8 cellular contexts compared by ENCODE assay signal in genomic region chr9:137168907-137169763, GRCh38. TPM values are rescaled to one million over a fixed set of nuclear protein-coding genes. Genes with fewer than 3 reads are reported as not detected.
DNase-seq lines count a peak whose midpoint lies in the region; ATAC-seq lines count a peak whose summit lies in the region.

No MANE protein-coding gene starts in this region.

- peak; percentile 52 for ATAC-seq in effector memory CD8-positive, alpha-beta T cell (replicated peaks)
- ATAC-seq in natural killer cell treated with Interleukin-12 subunit alpha and Interleukin-12 subunit beta and Interleukin-15 and Interleukin-18, amount 100 ng/mL, for 72 hours, result peak; percentile 30 to 36
- no peak for ATAC-seq in GM18519 (IDR thresholded peaks at IDR 0.05; ENCODE audit: low FRiP score, unreplicated experiment)
- ATAC-seq in GM18873 (IDR thresholded peaks at IDR 0.05; ENCODE audit: low FRiP score, unreplicated experiment), result no peak

- H3K27ac Mint-ChIP-seq in effector memory CD8-positive, alpha-beta T cell, result no peak overlapping the region
- no peak overlapping the region for H3K27ac Mint-ChIP-seq in natural killer cell treated with Interleukin-12 subunit alpha and Interleukin-12 subunit beta and Interleukin-15 and Interleukin-18, amount 100 ng/mL, for 72 hours

- peak overlapping the region; percentile 51 to 67 for H3K4me3 Mint-ChIP-seq in effector memory CD8-positive, alpha-beta T cell
- peak overlapping the region; percentile 44 for H3K4me3 Mint-ChIP-seq in natural killer cell treated with Interleukin-12 subunit alpha and Interleukin-12 subunit beta and Interleukin-15 and Interleukin-18, amount 100 ng/mL, for 72 hours

- peaks cover 23 to 58% of the 10 kb centered on the region in 2 donors for H3K27me3 Mint-ChIP-seq in effector memory CD8-positive, alpha-beta T cell
- peaks cover 7 to 9% of the 10 kb centered on the region in 2 donors for H3K27me3 Mint-ChIP-seq in natural killer cell treated with Interleukin-12 subunit alpha and Interleukin-12 subunit beta and Interleukin-15 and Interleukin-18, amount 100 ng/mL, for 72 hours

- H3K9me3 Mint-ChIP-seq in effector memory CD8-positive, alpha-beta T cell, result no peaks in the 10 kb centered on the region
- no peaks in the 10 kb centered on the region for H3K9me3 Mint-ChIP-seq in natural killer cell treated with Interleukin-12 subunit alpha and Interleukin-12 subunit beta and Interleukin-15 and Interleukin-18, amount 100 ng/mL, for 72 hours

- no peaks in the 10 kb centered on the region for H3K36me3 Mint-ChIP-seq in effector memory CD8-positive, alpha-beta T cell (ENCODE audit: insufficient read depth)
- H3K36me3 Mint-ChIP-seq in natural killer cell treated with Interleukin-12 subunit alpha and Interleukin-12 subunit beta and Interleukin-15 and Interleukin-18, amount 100 ng/mL, for 72 hours, result no peaks in the 10 kb centered on the region

- peak; percentile 42 for DNase-seq in EH (ENCODE audit: low read depth)
- peak; percentile 89 for DNase-seq in HuH-7.5 (ENCODE audit: low spot score)
- peak; percentile 97 for DNase-seq in RKO (ENCODE audit: low spot score)
- DNase-seq in effector memory CD8-positive, alpha-beta T cell, result no peak
- no peak for DNase-seq in natural killer cell treated with Interleukin-12 subunit alpha and Interleukin-12 subunit beta and Interleukin-15 and Interleukin-18, amount 100 ng/mL, for 72 hours (ENCODE audit: low spot score)
- no peak for DNase-seq in mucosa of gallbladder (ENCODE audit: low spot score)

- peaks cover 0 to 7% of the 10 kb centered on the region in 2 donors for H3K4me1 Mint-ChIP-seq in effector memory CD8-positive, alpha-beta T cell (ENCODE audit: low read depth in 2 of 2)
- H3K4me1 Mint-ChIP-seq in natural killer cell treated with Interleukin-12 subunit alpha and Interleukin-12 subunit beta and Interleukin-15 and Interleukin-18, amount 100 ng/mL, for 72 hours (ENCODE audit: low read depth in 2 of 2), result no peaks in the 10 kb centered on the region

RNA-seq across cellular contexts. Expression of gene LRRC26, which starts 0.7 kb away (rescaled TPM):
- total RNA-seq in natural killer cell treated with Interleukin-12 subunit alpha and Interleukin-12 subunit beta and Interleukin-15 and Interleukin-18, amount 100 ng/mL, for 72 hours, result not detected
- total RNA-seq in mucosa of gallbladder, result 0.43 TPM

RNA-seq across cellular contexts. Expression of gene TMEM210, which starts 2.7 kb away (rescaled TPM):
- not detected for total RNA-seq in natural killer cell treated with Interleukin-12 subunit alpha and Interleukin-12 subunit beta and Interleukin-15 and Interleukin-18, amount 100 ng/mL, for 72 hours
- total RNA-seq in mucosa of gallbladder, result not detected

RNA-seq across cellular contexts. Expression of gene ANAPC2, which starts 19.2 kb away (rescaled TPM):
- 10 to 100 TPM; 75.5 to 98.1 TPM for total RNA-seq in natural killer cell treated with Interleukin-12 subunit alpha and Interleukin-12 subunit beta and Interleukin-15 and Interleukin-18, amount 100 ng/mL, for 72 hours
- 64.6 TPM for total RNA-seq in mucosa of gallbladder

RNA-seq across cellular contexts. Expression of gene SSNA1, which starts 19.3 kb away (rescaled TPM):
- total RNA-seq in natural killer cell treated with Interleukin-12 subunit alpha and Interleukin-12 subunit beta and Interleukin-15 and Interleukin-18, amount 100 ng/mL, for 72 hours, result 10 to 100 TPM; 78.3 to 91.4 TPM
- 65.7 TPM for total RNA-seq in mucosa of gallbladder

RNA-seq across cellular contexts. Expression of gene GRIN1, which starts 30.2 kb away (rescaled TPM):
- under 1 TPM in 1 of 2 donors, not detected in 1; 0.11 TPM for total RNA-seq in natural killer cell treated with Interleukin-12 subunit alpha and Interleukin-12 subunit beta and Interleukin-15 and Interleukin-18, amount 100 ng/mL, for 72 hours
- total RNA-seq in mucosa of gallbladder, result 0.83 TPM

Comparison
In these comparisons a context has a peak if more than half of its experiments do, and no peak if none do; other contexts are left out.
1. DNase-seq: peak in EH (single experiment), HuH-7.5 (single experiment) and RKO (single experiment); none in effector memory CD8-positive, alpha-beta T cell (0 of 3), natural killer cell treated with Interleukin-12 subunit alpha and Interleukin-12 subunit beta and Interleukin-15 and Interleukin-18, amount 100 ng/mL, for 72 hours (single experiment) and mucosa of gallbladder (single experiment).
2. ATAC-seq: peak in effector memory CD8-positive, alpha-beta T cell (single experiment) and natural killer cell treated with Interleukin-12 subunit alpha and Interleukin-12 subunit beta and Interleukin-15 and Interleukin-18, amount 100 ng/mL, for 72 hours (2 of 2); none in GM18519 (single experiment) and GM18873 (single experiment).